ENCODE assay signal across 8 cellular contexts in genomic region chr4:80989921-80990544, GRCh38. TPM values are rescaled to one million over a fixed set of nuclear protein-coding genes. Genes with fewer than 3 reads are reported as not detected.
DNase-seq lines count a peak whose midpoint lies in the region; ATAC-seq and TF ChIP-seq lines count a peak whose summit lies in the region.

No MANE protein-coding gene starts in this region.

- H3K36me3 Mint-ChIP-seq in activated CD8-positive, alpha-beta memory T cell treated with anti-CD3 and anti-CD28 coated beads, Interleukin-2, amount 10 ng/mL, durations not matched to agents 7 days and 5 days: no peaks in the 10 kb centered on the region
- no peaks in the 10 kb centered on the region for H3K36me3 Mint-ChIP-seq in endothelial cell (ENCODE audit: low read depth, unreplicated experiment)
- no peaks in the 10 kb centered on the region for H3K36me3 Mint-ChIP-seq in naive thymus-derived CD8-positive, alpha-beta T cell

- H3K4me1 Mint-ChIP-seq in activated CD8-positive, alpha-beta memory T cell treated with anti-CD3 and anti-CD28 coated beads, Interleukin-2, amount 10 ng/mL, durations not matched to agents 7 days and 5 days: no peaks in the 10 kb centered on the region
- no peaks in the 10 kb centered on the region for H3K4me1 Mint-ChIP-seq in endothelial cell (ENCODE audit: unreplicated experiment)
- peaks cover 2 to 19% (median 6%) of the 10 kb centered on the region in 4 donors for H3K4me1 Mint-ChIP-seq in naive thymus-derived CD8-positive, alpha-beta T cell

- peak; percentile 55 for ATAC-seq in activated CD8-positive, alpha-beta memory T cell treated with anti-CD3 and anti-CD28 coated beads, Interleukin-2, amount 10 ng/mL, durations not matched to agents 7 days and 5 days
- ATAC-seq in GM21515 (IDR thresholded peaks at IDR 0.05; ENCODE audit: unreplicated experiment): peak; percentile 79
- peak; percentile 46 to 50 for ATAC-seq in naive thymus-derived CD8-positive, alpha-beta T cell

- H3K9me3 Mint-ChIP-seq in activated CD8-positive, alpha-beta memory T cell treated with anti-CD3 and anti-CD28 coated beads, Interleukin-2, amount 10 ng/mL, durations not matched to agents 7 days and 5 days (ENCODE audit: low read depth): no peaks in the 10 kb centered on the region
- H3K9me3 Mint-ChIP-seq in endothelial cell (ENCODE audit: unreplicated experiment): no peaks in the 10 kb centered on the region
- no peaks in the 10 kb centered on the region for H3K9me3 Mint-ChIP-seq in naive thymus-derived CD8-positive, alpha-beta T cell

- POLR2A ChIA-PET in naive thymus-derived CD8-positive, alpha-beta T cell (lab: Charles Lee): no interaction called here

- H3K27ac Mint-ChIP-seq in activated CD8-positive, alpha-beta memory T cell treated with anti-CD3 and anti-CD28 coated beads, Interleukin-2, amount 10 ng/mL, durations not matched to agents 7 days and 5 days: no peak overlapping the region
- H3K27ac Mint-ChIP-seq in endothelial cell (ENCODE audit: unreplicated experiment): no peak overlapping the region
- H3K27ac Mint-ChIP-seq in naive thymus-derived CD8-positive, alpha-beta T cell: no peak overlapping the region

- no peak overlapping the region for H3K4me3 Mint-ChIP-seq in activated CD8-positive, alpha-beta memory T cell treated with anti-CD3 and anti-CD28 coated beads, Interleukin-2, amount 10 ng/mL, durations not matched to agents 7 days and 5 days
- no peak overlapping the region for H3K4me3 Mint-ChIP-seq in endothelial cell (ENCODE audit: unreplicated experiment)
- H3K4me3 Mint-ChIP-seq in naive thymus-derived CD8-positive, alpha-beta T cell: no peak overlapping the region

- CTCF ChIA-PET in activated CD8-positive, alpha-beta memory T cell treated with anti-CD3 and anti-CD28 coated beads, Interleukin-2, amount 10 ng/mL, durations not matched to agents 7 days and 5 days (lab: Charles Lee): interaction anchor here (1.0 to 1.6 kb wide), 9 partner anchors 14 to 631 kb away, joined by 3 to 7 read pairs (median 3); no protein-coding TSS in a partner anchor

- H3K27me3 Mint-ChIP-seq in activated CD8-positive, alpha-beta memory T cell treated with anti-CD3 and anti-CD28 coated beads, Interleukin-2, amount 10 ng/mL, durations not matched to agents 7 days and 5 days: peaks cover 3% of the 10 kb centered on the region
- H3K27me3 Mint-ChIP-seq in endothelial cell (ENCODE audit: unreplicated experiment): no peaks in the 10 kb centered on the region
- peaks cover 0 to 7% (median 2%) of the 10 kb centered on the region in 5 donors for H3K27me3 Mint-ChIP-seq in naive thymus-derived CD8-positive, alpha-beta T cell

- peak; percentile 93 for TF ChIP-seq CTCF in endothelial cell (IDR thresholded peaks at IDR 0.05; ENCODE audit: unreplicated experiment)

- DNase-seq in activated CD8-positive, alpha-beta memory T cell treated with anti-CD3 and anti-CD28 coated beads, Interleukin-2, amount 10 ng/mL, durations not matched to agents 7 days and 5 days: no peak
- no peak for DNase-seq in activated CD8-positive, alpha-beta memory T cell treated with anti-CD3 and anti-CD28 coated beads for 24 hours
- DNase-seq in Kasumi-1 (lab: John Stamatoyannopoulos, UW): peak; percentile 80 to 81
- peak; percentile 48 for DNase-seq in RPMI7951 (ENCODE audit: low read depth)
- peak; percentile 40 for DNase-seq in endothelial cell (ENCODE audit: low spot score)
- DNase-seq in naive thymus-derived CD8-positive, alpha-beta T cell: peak in 6 of 10 donors; percentile 20 to 62 (median 40)
- DNase-seq in DMS79 treated with DMSO at 0.1 percent for 48 hours (lab: John Stamatoyannopoulos, UW): no peak

RNA-seq across cellular contexts. Expression of gene BMP3, which starts 40.5 kb away (rescaled TPM):
- total RNA-seq in activated CD8-positive, alpha-beta memory T cell treated with anti-CD3 and anti-CD28 coated beads, Interleukin-2, amount 10 ng/mL, durations not matched to agents 7 days and 5 days: not detected
- total RNA-seq in RPMI7951 (2014; rRNA removed; shearing (Covaris generic)): under 0.01 TPM in 1 of 2 replicates, not detected in the other
- total RNA-seq in endothelial cell (ENCODE audit: unreplicated experiment): not detected
- not detected for total RNA-seq in naive thymus-derived CD8-positive, alpha-beta T cell
- under 1 TPM in 1 of 3 donors, not detected in 2; 0.03 TPM for polyA plus RNA-seq in naive thymus-derived CD8-positive, alpha-beta T cell

Comparison
In these comparisons a context has a peak if more than half of its experiments do, and no peak if none do; other contexts are left out.
1. DNase-seq: peak in Kasumi-1 (2 of 2), RPMI7951 (single experiment), endothelial cell (single experiment) and naive thymus-derived CD8-positive, alpha-beta T cell (6 of 10); none in activated CD8-positive, alpha-beta memory T cell treated with anti-CD3 and anti-CD28 coated beads, Interleukin-2, amount 10 ng/mL, durations not matched to agents 7 days and 5 days (single experiment), activated CD8-positive, alpha-beta memory T cell treated with anti-CD3 and anti-CD28 coated beads for 24 hours (single experiment) and DMS79 treated with DMSO at 0.1 percent for 48 hours (single experiment).
2. Peak in every context shown above with its lines, with median percentiles within 50 percentile points of each other: ATAC-seq.